In the genomic region with DNA sequence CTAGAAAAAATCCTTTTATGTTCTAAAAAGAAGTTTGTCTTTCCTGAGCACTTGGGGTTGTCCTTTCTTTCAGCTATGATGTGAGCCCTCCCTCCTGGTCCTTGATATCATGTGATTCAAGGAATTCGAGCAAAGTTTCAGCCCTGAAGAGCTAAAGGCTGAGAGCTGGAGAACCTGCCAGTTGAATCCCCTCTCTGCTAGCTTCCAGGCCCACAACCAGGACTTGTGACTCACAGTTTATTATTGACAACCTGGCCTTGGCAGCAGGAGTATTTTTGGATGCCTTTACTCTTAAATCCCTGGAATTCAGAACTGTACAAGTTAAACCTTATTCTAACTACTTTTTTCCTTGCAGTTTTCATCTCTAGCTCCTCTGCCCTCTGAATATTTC, we compare ENCODE assay signal across 23 cellular contexts.
A peak's percentile ranks its signal among the peaks of the same experiment; 100 is the strongest.
DNase-seq lines count a peak whose midpoint lies in the region; ATAC-seq, FAIRE-seq and TF ChIP-seq lines count a peak whose summit lies in the region.
"Had no signal": no experiment of that assay in that cellular context is flagged by ENCODE, and none has a peak within 500 bp of the region (broad histone marks: within the 10 kb centered on the region; RNA-seq: fewer than 3 reads in every experiment).

No MANE protein-coding gene starts in this region.

- intact Hi-C loops in esophagus muscularis mucosa (cut with DNase I) (no loop called here), pancreas (cut with DNase I) (loop anchor here in 1 of 3 donors (10.0 kb wide), 1 partner anchor 188 kb away; no protein-coding TSS in a partner anchor)

- TF ChIP-seq EP300 in esophagus muscularis mucosa (IDR thresholded peaks at IDR 0.05), result no peak

- H3K4me1 ChIP-seq in esophagus muscularis mucosa, result peaks cover 0 to 9% (median 4%) of the 10 kb centered on the region in 4 donors
- H3K4me1 ChIP-seq in pancreas, result peaks cover 11 to 18% (median 15%) of the 10 kb centered on the region in 3 donors
- H3K4me1 ChIP-seq: right lobe of liver, upper lobe of left lung had no signal

- no peak for FAIRE-seq in pancreas (lab: Jason Lieb, UNC)

- 58% methylated on average over 1 of the region's 1 CpG for WGBS in esophagus muscularis mucosa
- WGBS in pancreas, 2 donors, result 10 to 14% methylated on average over 1 of the region's 1 CpG

- H3K27ac ChIP-seq in C4-2B (peak overlapping the region; percentile 65; the same call in 1 of the 2 replicates), esophagus muscularis mucosa (replicated peaks in 1 of 4) (no peak overlapping the region), pancreas (no peak overlapping the region)
- H3K27ac ChIP-seq: right lobe of liver, upper lobe of left lung had no signal

- TF ChIP-seq POLR2A in esophagus muscularis mucosa (IDR thresholded peaks at IDR 0.05; ENCODE audit: low read depth), result no peak

- H3K9me3 ChIP-seq in esophagus muscularis mucosa (no peaks in the 10 kb centered on the region), pancreas (no peaks in the 10 kb centered on the region)
- H3K9me3 ChIP-seq: right lobe of liver, upper lobe of left lung had no signal

- DNase-seq in esophagus muscularis mucosa (ENCODE audit: extremely low spot score) (peak; percentile 83), pancreas (peak in 2 of 6 donors; percentile 34), NCI-H1436 treated with DMSO at 0.1 percent for 48 hours (lab: John Stamatoyannopoulos, UW) (no peak)
- DNase-seq in activated CD4-positive, alpha-beta T cell treated with anti-CD3 and anti-CD28 coated beads for 4 hours, result no peak
- DNase-seq: activated CD8-positive, alpha-beta memory T cell treated with anti-CD3 and anti-CD28 coated beads for 24 hours; central memory CD4-positive, alpha-beta T cell; DND-41; effector memory CD4-positive, alpha-beta T cell; KBM-7; left colon; NCI-H1105 treated with DMSO at 0.1 percent for 48 hours; NCI-H69; right lobe of liver; stimulated activated CD4-positive, alpha-beta T cell treated with anti-CD3 and anti-CD28 coated beads, Interleukin-2, amount 100 ng/mL, for 24 hours; stimulated activated naive CD8-positive, alpha-beta T cell treated with anti-CD3 and anti-CD28 coated beads, Interleukin-15, amount 100 ng/mL, for 72 hours; T-helper 17 cell; upper lobe of left lung had no signal

- no peak for TF ChIP-seq CTCF in C4-2B (conservative IDR thresholded peaks at IDR 0.05)
- no peak for TF ChIP-seq CTCF in esophagus muscularis mucosa (IDR thresholded peaks at IDR 0.05)
- TF ChIP-seq CTCF in pancreas (IDR thresholded peaks at IDR 0.05), result no peak

- peak; percentile 58 for ATAC-seq in SK-N-SH treated with all-trans-retinoic acid at 6 μM for 48 hours
- peak; percentile 57 to 86 (median 76) for ATAC-seq in pancreas
- ATAC-seq in GM21786 (IDR thresholded peaks at IDR 0.05; ENCODE audit: unreplicated experiment), result no peak
- no peak for ATAC-seq in HG02885 (IDR thresholded peaks at IDR 0.05; ENCODE audit: poor library complexity, unreplicated experiment)
- ATAC-seq: HCT116; left colon; right lobe of liver; stimulated activated naive CD8-positive, alpha-beta T cell treated with anti-CD3 and anti-CD28 coated beads, Interleukin-15, amount 100 ng/mL, for 72 hours; T-helper 17 cell; WTC11 had no signal

- H3K4me3 ChIP-seq in esophagus muscularis mucosa (no peak overlapping the region), pancreas (no peak overlapping the region)
- H3K4me3 ChIP-seq: right lobe of liver, upper lobe of left lung had no signal

- H3K27me3 ChIP-seq in esophagus muscularis mucosa (no peaks in the 10 kb centered on the region), pancreas (no peaks in the 10 kb centered on the region)
- H3K27me3 ChIP-seq: right lobe of liver, upper lobe of left lung had no signal

- H3K36me3 ChIP-seq in esophagus muscularis mucosa, result no peaks in the 10 kb centered on the region
- H3K36me3 ChIP-seq in pancreas, result no peaks in the 10 kb centered on the region
- H3K36me3 ChIP-seq: right lobe of liver, upper lobe of left lung had no signal

TF ChIP-seq in SK-N-SH treated with all-trans-retinoic acid at 6 μM for 48 hours, 23 proteins besides CTCF, POLR2A, EP300 and RAD21:
- no peak for TF ChIP-seq ARNTL (CRISPR knock-in tag; IDR thresholded peaks at IDR 0.05; ENCODE audit: borderline replicate concordance, low read depth)
- no peak for TF ChIP-seq ZNF8 (CRISPR knock-in tag; IDR thresholded peaks at IDR 0.05)
- TF ChIP-seq TCF4 (CRISPR knock-in tag; IDR thresholded peaks at IDR 0.05; ENCODE audit: borderline replicate concordance), result no peak
- TF ChIP-seq, protein P1, sequence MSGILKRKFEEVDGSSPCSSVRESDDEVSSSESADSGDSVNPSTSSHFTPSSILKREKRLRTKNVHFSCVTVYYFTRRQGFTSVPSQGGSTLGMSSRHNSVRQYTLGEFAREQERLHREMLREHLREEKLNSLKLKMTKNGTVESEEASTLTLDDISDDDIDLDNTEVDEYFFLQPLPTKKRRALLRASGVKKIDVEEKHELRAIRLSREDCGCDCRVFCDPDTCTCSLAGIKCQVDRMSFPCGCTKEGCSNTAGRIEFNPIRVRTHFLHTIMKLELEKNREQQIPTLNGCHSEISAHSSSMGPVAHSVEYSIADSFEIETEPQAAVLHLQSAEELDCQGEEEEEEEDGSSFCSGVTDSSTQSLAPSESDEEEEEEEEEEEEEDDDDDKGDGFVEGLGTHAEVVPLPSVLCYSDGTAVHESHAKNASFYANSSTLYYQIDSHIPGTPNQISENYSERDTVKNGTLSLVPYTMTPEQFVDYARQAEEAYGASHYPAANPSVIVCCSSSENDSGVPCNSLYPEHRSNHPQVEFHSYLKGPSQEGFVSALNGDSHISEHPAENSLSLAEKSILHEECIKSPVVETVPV (CRISPR knock-in tag; IDR thresholded peaks at IDR 0.05), result no peak
- no peak for TF ChIP-seq BACH2 (CRISPR knock-in tag; IDR thresholded peaks at IDR 0.05; ENCODE audit: borderline replicate concordance)
- TF ChIP-seq CSDC2 (CRISPR knock-in tag; IDR thresholded peaks at IDR 0.05), result no peak
- TF ChIP-seq RARB (CRISPR knock-in tag; IDR thresholded peaks at IDR 0.05), result no peak
- TF ChIP-seq PPARA (CRISPR knock-in tag; IDR thresholded peaks at IDR 0.05; ENCODE audit: borderline replicate concordance), result no peak
- no peak for TF ChIP-seq ISL1 (CRISPR knock-in tag; IDR thresholded peaks at IDR 0.05)
- no peak for TF ChIP-seq ZC3H10 (CRISPR knock-in tag; IDR thresholded peaks at IDR 0.05)

Comparison
In these comparisons a context has a peak if more than half of its experiments do, and no peak if none do; other contexts are left out.
1. ATAC-seq: peak in SK-N-SH treated with all-trans-retinoic acid at 6 μM for 48 hours (single experiment) and pancreas (4 of 4); none in GM21786 (single experiment) and HG02885 (single experiment).